8 cellular contexts compared by ENCODE assay signal in the genomic region with DNA sequence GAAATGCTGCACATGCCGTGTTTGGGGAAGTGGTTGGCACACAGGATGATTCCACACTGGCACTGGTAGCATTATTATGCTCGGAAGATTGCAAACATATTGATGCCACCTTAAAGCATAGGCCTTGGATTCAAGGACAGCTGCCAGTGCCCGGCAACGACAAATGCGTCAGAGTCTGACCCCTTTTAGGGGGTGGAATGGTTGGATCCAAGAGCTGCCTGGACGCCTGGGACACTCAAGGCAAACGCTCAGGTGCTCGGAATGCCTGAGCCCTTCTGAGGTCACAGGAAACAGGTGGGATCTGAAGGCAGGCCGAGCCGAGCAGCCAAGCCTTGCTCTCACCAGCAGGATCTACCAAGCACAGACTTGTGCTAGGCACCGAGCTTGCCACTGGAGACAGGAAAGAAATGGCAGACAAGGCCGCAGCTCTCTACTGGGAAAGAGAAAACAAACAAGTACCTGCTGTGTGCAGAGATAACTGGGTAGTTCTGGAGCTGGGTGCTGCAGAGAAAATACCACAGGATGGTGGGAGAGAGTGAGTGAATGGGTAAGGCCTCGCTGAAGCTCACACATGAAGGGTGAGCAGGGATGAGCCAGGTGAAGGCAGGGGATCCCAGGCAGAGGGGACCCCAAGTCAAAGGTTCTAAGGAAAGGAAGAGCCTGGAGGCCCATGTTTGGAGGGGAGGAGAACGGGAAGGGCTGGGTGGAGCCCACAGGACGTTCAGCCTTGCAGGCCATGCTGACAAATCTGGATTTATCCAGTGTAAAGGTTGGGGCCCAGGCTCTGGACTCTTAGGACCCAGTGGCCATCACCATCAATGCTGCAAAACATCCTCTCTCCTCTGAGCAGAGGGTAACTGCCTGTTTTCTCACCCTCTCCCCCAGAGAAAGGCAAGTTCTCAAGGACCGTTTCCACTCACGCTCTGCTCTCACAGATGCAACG. TPM values are rescaled to one million over a fixed set of nuclear protein-coding genes. Genes with fewer than 3 reads are reported as not detected.
DNase-seq lines count a peak whose midpoint lies in the region; ATAC-seq and TF ChIP-seq lines count a peak whose summit lies in the region.

No MANE protein-coding gene starts in this region.

- H3K9me3 Mint-ChIP-seq in stimulated activated naive CD8-positive, alpha-beta T cell treated with anti-CD3 and anti-CD28 coated beads, Interleukin-15, Interleukin-2, amounts not matched to agents 100 ng/mL and 50 ng/mL, for 24 hours = no peaks in the 10 kb centered on the region
- H3K9me3 Mint-ChIP-seq in mesothelial cell of epicardium = no peaks in the 10 kb centered on the region

- H3K36me3 Mint-ChIP-seq in stimulated activated naive CD8-positive, alpha-beta T cell treated with anti-CD3 and anti-CD28 coated beads, Interleukin-15, Interleukin-2, amounts not matched to agents 100 ng/mL and 50 ng/mL, for 24 hours (ENCODE audit: low read depth) = peaks cover 35% of the 10 kb centered on the region
- H3K36me3 Mint-ChIP-seq in mesothelial cell of epicardium = no peaks in the 10 kb centered on the region

- H3K27me3 Mint-ChIP-seq in stimulated activated naive CD8-positive, alpha-beta T cell treated with anti-CD3 and anti-CD28 coated beads, Interleukin-15, Interleukin-2, amounts not matched to agents 100 ng/mL and 50 ng/mL, for 24 hours = no peaks in the 10 kb centered on the region
- no peaks in the 10 kb centered on the region for H3K27me3 Mint-ChIP-seq in mesothelial cell of epicardium (ENCODE audit: low read depth)

- no peak overlapping the region for H3K9ac ChIP-seq in mammary epithelial cell (ENCODE audit: insufficient read depth, low read length)

- H3K4me3 ChIP-seq in mammary epithelial cell (replicated peaks in 1 of 3; ENCODE audit: insufficient read depth in 1 of 3, low read depth in 2 of 3, low read length in 3 of 3) = no peak overlapping the region

- DNase-seq in stimulated activated naive CD8-positive, alpha-beta T cell treated with anti-CD3 and anti-CD28 coated beads, Interleukin-15, Interleukin-2, amounts not matched to agents 100 U/mL and 50 U/mL, for 24 hours = no peak
- DNase-seq in mammary epithelial cell = peak; percentile 58
- DNase-seq in mesothelial cell of epicardium (ENCODE audit: low spot score in 2 of 2, unreplicated experiment in 2 of 2) = no peak
- DNase-seq in stimulated activated CD4-positive, alpha-beta T cell treated with anti-CD3 and anti-CD28 coated beads, Interleukin-15, amount 100 ng/mL, for 24 hours = no peak
- DNase-seq in NCI-H146 treated with DMSO at 0.1 percent for 48 hours (lab: John Stamatoyannopoulos, UW; ENCODE audit: unreplicated experiment) = no peak
- DNase-seq in RPMI8226 = no peak
- no peak for DNase-seq in NOMO-1 (lab: John Stamatoyannopoulos, UW; ENCODE audit: unreplicated experiment in 2 of 2)

- H3K27me3 ChIP-seq in mammary epithelial cell (ENCODE audit: insufficient read depth, low read length) = no peaks in the 10 kb centered on the region

- no peak for ATAC-seq in stimulated activated naive CD8-positive, alpha-beta T cell treated with anti-CD3 and anti-CD28 coated beads, Interleukin-15, Interleukin-2, amounts not matched to agents 100 U/mL and 50 U/mL, for 24 hours

- TF ChIP-seq CTCF in mammary epithelial cell (conservative IDR thresholded peaks at IDR 0.05 in 1 of 2, IDR thresholded peaks at IDR 0.05 in 1 of 2; ENCODE audit: extremely low read depth in 1 of 2, insufficient read depth in 1 of 2, low read depth in 1 of 2, low read length in 2 of 2) = no peak
- TF ChIP-seq CTCF in mesothelial cell of epicardium (IDR thresholded peaks at IDR 0.05; ENCODE audit: unreplicated experiment) = no peak

- BruUV-seq in mammary epithelial cell (replicated peaks; lab: Mats Ljungman, UMichigan) = TSS peak; percentile 65

- H3K27ac Mint-ChIP-seq in stimulated activated naive CD8-positive, alpha-beta T cell treated with anti-CD3 and anti-CD28 coated beads, Interleukin-15, Interleukin-2, amounts not matched to agents 100 ng/mL and 50 ng/mL, for 24 hours = peak overlapping the region; percentile 85
- H3K27ac Mint-ChIP-seq in mesothelial cell of epicardium = peak overlapping the region; percentile 92

- H3K27ac ChIP-seq in mammary epithelial cell (ENCODE audit: insufficient read depth, low read depth, low read length) = peak overlapping the region; percentile 31

- H3K36me3 ChIP-seq in mammary epithelial cell (ENCODE audit: insufficient read depth, low read length) = peaks cover 7% of the 10 kb centered on the region

- H4K20me1 ChIP-seq in mammary epithelial cell (ENCODE audit: insufficient read depth, low read length) = peaks cover 2% of the 10 kb centered on the region

- in situ Hi-C loops in mammary epithelial cell (cut with MboI; ENCODE audit: low sequenced_read_pairs in 2 of 2) = no loop called here

- CTCF ChIA-PET in mammary epithelial cell (lab: Charles Lee; ENCODE audit: low non-redundant PET) = interaction anchor here (0.6 to 0.8 kb wide), 3 partner anchors 22 to 97 kb away, joined by 3 to 7 read pairs (median 5); a partner anchor contains a TSS

- peaks cover 99% of the 10 kb centered on the region for H3K79me2 ChIP-seq in mammary epithelial cell (ENCODE audit: insufficient read depth, low read length)

- dilution Hi-C loops in mammary epithelial cell (cut with HindIII; ENCODE audit: low sequenced_read_pairs) = loop anchor here (5.0 to 10.0 kb wide), 4 partner anchors 36 to 446 kb away; a partner anchor contains a TSS

- peaks cover 86% of the 10 kb centered on the region for H3K4me1 Mint-ChIP-seq in stimulated activated naive CD8-positive, alpha-beta T cell treated with anti-CD3 and anti-CD28 coated beads, Interleukin-15, Interleukin-2, amounts not matched to agents 100 ng/mL and 50 ng/mL, for 24 hours (ENCODE audit: low read depth)
- peaks cover 33% of the 10 kb centered on the region for H3K4me1 Mint-ChIP-seq in mesothelial cell of epicardium

- no peaks in the 10 kb centered on the region for H3K9me3 ChIP-seq in mammary epithelial cell (replicated peaks; ENCODE audit: insufficient read depth, low read length)

- no peak overlapping the region for H2AFZ ChIP-seq in mammary epithelial cell (ENCODE audit: low read depth, low read length)

- peaks cover 24% of the 10 kb centered on the region for H3K4me1 ChIP-seq in mammary epithelial cell (ENCODE audit: insufficient read depth, low read length)

- intact Hi-C loops in mammary epithelial cell (cut with micrococcal nuclease) = loop anchor here (1.0 to 5.0 kb wide), 4 partner anchors 9 to 161 kb away; a partner anchor contains a TSS

- peak overlapping the region; percentile 26 for H3K4me3 Mint-ChIP-seq in stimulated activated naive CD8-positive, alpha-beta T cell treated with anti-CD3 and anti-CD28 coated beads, Interleukin-15, Interleukin-2, amounts not matched to agents 100 ng/mL and 50 ng/mL, for 24 hours
- H3K4me3 Mint-ChIP-seq in mesothelial cell of epicardium = no peak overlapping the region

- WGBS in mammary epithelial cell (ENCODE audit: low coverage, missing lambda C conversion rate) = 30% methylated on average over 18 of the region's 18 CpGs

- peak overlapping the region; percentile 64 for H3K4me2 ChIP-seq in mammary epithelial cell (ENCODE audit: insufficient read depth, low read depth, low read length)

RNA-seq across cellular contexts. Expression of a gene that starts 9.2 kb away (rescaled TPM):
- total RNA-seq in mammary epithelial cell = 10 to 100 TPM; 41.0 to 73.9 TPM
- 62.7 TPM for polyA plus RNA-seq in mammary epithelial cell
- 116 TPM for polyA minus RNA-seq in mammary epithelial cell
- 83.3 to 89.8 TPM (median 87.2 TPM) in 3 replicates for total RNA-seq in mesothelial cell of epicardium

RNA-seq across cellular contexts. Expression of a gene that starts 54.6 kb away (rescaled TPM):
- total RNA-seq in mammary epithelial cell (10 to 100 TPM in 1 of 2 donors, 1 to 10 TPM in 1; 9.0 to 15.0 TPM), mesothelial cell of epicardium (16.2 to 17.2 TPM (median 16.7 TPM) in 3 replicates)
- polyA plus RNA-seq in mammary epithelial cell = 8.8 TPM
- polyA minus RNA-seq in mammary epithelial cell = 1.7 TPM
